Comparison of ENCODE assay signal across 18 cellular contexts in genomic region chr9:104802110-104802509, GRCh38.
"Had no signal": no experiment of that assay in that cellular context is flagged by ENCODE, and none has a peak within 500 bp of the region (broad histone marks: within the 10 kb centered on the region; RNA-seq: fewer than 3 reads in every experiment).

No MANE protein-coding gene starts in this region.

- H3K9me3 Mint-ChIP-seq: activated T-helper 17 cell treated with anti-CD3 and anti-CD28 coated beads, Interleukin-2, amount 50 U/mL, for 72 hours; immature natural killer cell; natural killer cell had no signal

- H3K4me1 ChIP-seq: gastroesophageal sphincter, lower lobe of right lung, pancreas, sigmoid colon, spleen, tibial artery had no signal

- H3K4me3 Mint-ChIP-seq: activated T-helper 17 cell treated with anti-CD3 and anti-CD28 coated beads, Interleukin-2, amount 50 U/mL, for 72 hours; immature natural killer cell; natural killer cell had no signal

- H3K4me3 ChIP-seq: gastroesophageal sphincter, lower lobe of right lung, pancreas, sigmoid colon, spleen, tibial artery had no signal

- H3K27ac ChIP-seq: gastroesophageal sphincter, lower lobe of right lung, pancreas, sigmoid colon, spleen, tibial artery, VCaP had no signal

- H3K27me3 Mint-ChIP-seq: activated T-helper 17 cell treated with anti-CD3 and anti-CD28 coated beads, Interleukin-2, amount 50 U/mL, for 72 hours had no signal

- H3K27ac Mint-ChIP-seq: activated T-helper 17 cell treated with anti-CD3 and anti-CD28 coated beads, Interleukin-2, amount 50 U/mL, for 72 hours; immature natural killer cell; natural killer cell had no signal

- H3K27me3 ChIP-seq: gastroesophageal sphincter, pancreas, sigmoid colon, spleen, tibial artery had no signal

- DNase-seq: activated CD4-positive, CD25-positive, alpha-beta regulatory T cell treated with anti-CD3 and anti-CD28 coated beads, Interleukin-2, amount 50 U/mL, for 72 hours; activated naive CD4-positive, alpha-beta T cell treated with Interleukin-2 at 50 U/mL for 16 hours; aorta; cortex of kidney; immature natural killer cell; lower lobe of right lung; natural killer cell; pancreas; sigmoid colon; spleen; stimulated activated naive CD4-positive, alpha-beta T cell treated with Interleukin-2 at 50 U/mL for 16 hours; substantia nigra; SW 1271; T-helper 2 cell; tibial artery had no signal

- H3K9me3 ChIP-seq: gastroesophageal sphincter, lower lobe of right lung, pancreas, sigmoid colon, spleen, tibial artery had no signal

- H3K36me3 Mint-ChIP-seq: immature natural killer cell, natural killer cell had no signal

- H3K4me1 Mint-ChIP-seq: activated T-helper 17 cell treated with anti-CD3 and anti-CD28 coated beads, Interleukin-2, amount 50 U/mL, for 72 hours; immature natural killer cell; natural killer cell had no signal
